Comparison of ENCODE assay signal across 11 cellular contexts in genomic region chr14:55780156-55780946, GRCh38.
DNase-seq lines count a peak whose midpoint lies in the region; ATAC-seq and TF ChIP-seq lines count a peak whose summit lies in the region.
"Had no signal": no experiment of that assay in that cellular context is flagged by ENCODE, and none has a peak within 500 bp of the region (broad histone marks: within the 10 kb centered on the region; RNA-seq: fewer than 3 reads in every experiment).

No MANE protein-coding gene starts in this region.

- no peaks in the 10 kb centered on the region for H3K36me3 ChIP-seq in MG63
- no peaks in the 10 kb centered on the region for H3K36me3 ChIP-seq in lower lobe of right lung

- intact Hi-C loops in lower lobe of right lung (cut with DNase I): no loop called here

- TF ChIP-seq CTCF in lower lobe of right lung (IDR thresholded peaks at IDR 0.05): no peak

- peak overlapping the region; percentile 13 for H3K27ac ChIP-seq in lower lobe of right lung

- H3K4me3 ChIP-seq in MG63: no peak overlapping the region
- H3K4me3 ChIP-seq in lower lobe of right lung: no peak overlapping the region

- no peaks in the 10 kb centered on the region for H3K9me3 ChIP-seq in MG63
- H3K9me3 ChIP-seq in lower lobe of right lung: no peaks in the 10 kb centered on the region

- peak; percentile 42 for DNase-seq in AG08395 (ENCODE audit: low spot score)
- peak; percentile 50 for DNase-seq in MG63
- peak; percentile 98 for DNase-seq in dermis microvascular lymphatic vessel endothelial cell (ENCODE audit: low read depth in 2 of 2)
- DNase-seq in lower lobe of right lung: peak; percentile 53
- DNase-seq in germinal center (ENCODE audit: low spot score): no peak
- no peak for DNase-seq in NCI-H524 treated with DMSO at 0.1 percent for 48 hours (lab: John Stamatoyannopoulos, UW)
- no peak for DNase-seq in NCI-H1694 treated with DMSO at 0.1 percent for 48 hours (lab: John Stamatoyannopoulos, UW)
- DNase-seq: CD4-positive, CD25-positive, alpha-beta regulatory T cell; NCI-H187; stimulated activated CD4-positive, alpha-beta T cell treated with anti-CD3 and anti-CD28 coated beads, Interleukin-4, amount 100 ng/mL, for 24 hours had no signal

- H3K4me1 ChIP-seq in lower lobe of right lung: peaks cover 14% of the 10 kb centered on the region

- ATAC-seq in lower lobe of right lung: peak; percentile 80 to 81
- ATAC-seq in HG02588 (IDR thresholded peaks at IDR 0.05; ENCODE audit: unreplicated experiment): no peak

- no peaks in the 10 kb centered on the region for H3K27me3 ChIP-seq in MG63
- no peaks in the 10 kb centered on the region for H3K27me3 ChIP-seq in lower lobe of right lung (ENCODE audit: low read depth)

Comparison
In these comparisons a context has a peak if more than half of its experiments do, and no peak if none do; other contexts are left out.
1. DNase-seq: peak in AG08395 (single experiment), MG63 (single experiment), dermis microvascular lymphatic vessel endothelial cell (2 of 2) and lower lobe of right lung (single experiment); none in germinal center (single experiment), NCI-H524 treated with DMSO at 0.1 percent for 48 hours (single experiment) and NCI-H1694 treated with DMSO at 0.1 percent for 48 hours (single experiment).